In genomic region chr4:20626326-20626725, GRCh38 we compare ENCODE assay signal across 16 cellular contexts.
DNase-seq lines count a peak whose midpoint lies in the region; ATAC-seq and TF ChIP-seq lines count a peak whose summit lies in the region.
"Had no signal": no experiment of that assay in that cellular context is flagged by ENCODE, and none has a peak within 500 bp of the region (broad histone marks: within the 10 kb centered on the region; RNA-seq: fewer than 3 reads in every experiment).

No MANE protein-coding gene starts in this region.

- H3K36me3 ChIP-seq in colonic mucosa (no peaks in the 10 kb centered on the region), esophagus muscularis mucosa (no peaks in the 10 kb centered on the region)
- H3K36me3 ChIP-seq: BE2C had no signal

- no peak for TF ChIP-seq EP300 in esophagus muscularis mucosa (IDR thresholded peaks at IDR 0.05)

- no peaks in the 10 kb centered on the region for H3K27me3 ChIP-seq in HL-60 (ENCODE audit: insufficient read depth, poor library complexity, severe bottlenecking)
- no peaks in the 10 kb centered on the region for H3K27me3 ChIP-seq in colonic mucosa
- H3K27me3 ChIP-seq in esophagus muscularis mucosa: no peaks in the 10 kb centered on the region

- H3K27ac ChIP-seq in HL-60 (replicated peaks): peak overlapping the region; percentile 54
- H3K27ac ChIP-seq in colonic mucosa: peak overlapping the region; percentile 55
- no peak overlapping the region for H3K27ac ChIP-seq in esophagus muscularis mucosa (replicated peaks in 1 of 4)

- no peak for TF ChIP-seq CTCF in HL-60 (IDR thresholded peaks at IDR 0.05; ENCODE audit: insufficient read depth, low read length)
- TF ChIP-seq CTCF in colonic mucosa (IDR thresholded peaks at IDR 0.05): no peak
- TF ChIP-seq CTCF in esophagus muscularis mucosa (IDR thresholded peaks at IDR 0.05): no peak

- no peak overlapping the region for H3K9ac ChIP-seq in colonic mucosa (ENCODE audit: low read depth in 2 of 2, low read length in 2 of 2)

- peaks cover 10% of the 10 kb centered on the region for H3K4me1 ChIP-seq in colonic mucosa
- H3K4me1 ChIP-seq in esophagus muscularis mucosa: peaks cover 0 to 6% (median 0%) of the 10 kb centered on the region in 4 donors
- H3K4me1 ChIP-seq: BE2C had no signal

- H3K9me3 ChIP-seq in colonic mucosa (no peaks in the 10 kb centered on the region), esophagus muscularis mucosa (no peaks in the 10 kb centered on the region)
- H3K9me3 ChIP-seq: BE2C, Caco-2 had no signal

- ATAC-seq in left colon (peak; percentile 53), HG03135 (IDR thresholded peaks at IDR 0.05; ENCODE audit: unreplicated experiment) (no peak)
- ATAC-seq: GM23338, HCT116, HepG2 had no signal

- DNase-seq in HL-60 (ENCODE audit: low read depth in 1 of 2, low spot score in 1 of 2): no peak
- DNase-seq in colonic mucosa: no peak
- DNase-seq in left colon: no peak
- no peak for DNase-seq in NCI-H1105 treated with DMSO at 0.1 percent for 48 hours (lab: John Stamatoyannopoulos, UW)
- no peak for DNase-seq in esophagus muscularis mucosa (ENCODE audit: extremely low spot score)
- DNase-seq: ACHN; BE2C; C1 segment of cervical spinal cord; Caco-2; CD4-positive, alpha-beta T cell; H7; HFFc6 had no signal

- intact Hi-C loops in colonic mucosa (cut with DNase I) (no loop called here), left colon (cut with DNase I, micrococcal nuclease) (no loop called here), esophagus muscularis mucosa (cut with DNase I) (no loop called here)

- no peak for TF ChIP-seq POLR2A in esophagus muscularis mucosa (IDR thresholded peaks at IDR 0.05; ENCODE audit: low read depth)

- H3K4me3 ChIP-seq in HL-60 (replicated peaks; ENCODE audit: insufficient read depth, low read length) (no peak overlapping the region), colonic mucosa (no peak overlapping the region), esophagus muscularis mucosa (no peak overlapping the region)
- H3K4me3 ChIP-seq: GM23338 had no signal

- 70% methylated on average over 4 of the region's 4 CpGs for WGBS in esophagus muscularis mucosa

Comparison
In these comparisons a context has a peak if more than half of its experiments do, and no peak if none do; other contexts are left out.
1. H3K27ac ChIP-seq: peak in HL-60 (single experiment) and colonic mucosa (single experiment); none in esophagus muscularis mucosa (0 of 4).